Comparison of ENCODE assay signal across 20 cellular contexts in genomic region chr10:52135101-52135500, GRCh38.
"Had no signal": no experiment of that assay in that cellular context is flagged by ENCODE, and none has a peak within 500 bp of the region (broad histone marks: within the 10 kb centered on the region; RNA-seq: fewer than 3 reads in every experiment).

No MANE protein-coding gene starts in this region.

- FAIRE-seq: frontal cortex, kidney had no signal

- DNase-seq: cerebellar nuclear complex; cortex of kidney; erythroblast; esophagus squamous epithelium; kidney; left lung; mesendoderm; midbrain; naive thymus-derived CD4-positive, alpha-beta T cell; right cardiac atrium; sigmoid colon; stimulated activated CD4-positive, alpha-beta T cell treated with anti-CD3 and anti-CD28 coated beads, Interleukin-2, amount 100 ng/mL, for 24 hours; stimulated activated CD4-positive, alpha-beta T cell treated with anti-CD3 and anti-CD28 coated beads, Interleukin-4, amount 100 ng/mL, for 24 hours; stimulated activated naive CD4-positive, alpha-beta T cell treated with Interleukin-2 at 50 U/mL for 16 hours; stomach; thyroid gland had no signal

- H3K27me3 ChIP-seq: esophagus squamous epithelium, left lung, neural progenitor cell, sigmoid colon, stomach, thyroid gland had no signal

- H3K4me1 ChIP-seq: esophagus squamous epithelium, left lung, prostate gland, sigmoid colon, stomach, thyroid gland had no signal

- H3K4me3 ChIP-seq: esophagus squamous epithelium, left lung, neural progenitor cell, prostate gland, sigmoid colon, stomach, thyroid gland had no signal

- H3K36me3 ChIP-seq: esophagus squamous epithelium, left lung, neural progenitor cell, prostate gland, sigmoid colon, stomach, thyroid gland had no signal

- H3K27ac ChIP-seq: esophagus squamous epithelium, left lung, neural progenitor cell, prostate gland, sigmoid colon, stomach, thyroid gland had no signal

- ATAC-seq: left lung; naive thymus-derived CD4-positive, alpha-beta T cell; right cardiac atrium; stimulated activated effector memory CD8-positive, alpha-beta T cell treated with anti-CD3 and anti-CD28 coated beads, Interleukin-12 subunit alpha, Interleukin-12 subunit beta, amount 100 ng/mL, for 72 hours had no signal

- H3K9me3 ChIP-seq: esophagus squamous epithelium, left lung, prostate gland, sigmoid colon, stomach, thyroid gland had no signal
